2 cellular contexts compared by ENCODE assay signal in the genomic region with DNA sequence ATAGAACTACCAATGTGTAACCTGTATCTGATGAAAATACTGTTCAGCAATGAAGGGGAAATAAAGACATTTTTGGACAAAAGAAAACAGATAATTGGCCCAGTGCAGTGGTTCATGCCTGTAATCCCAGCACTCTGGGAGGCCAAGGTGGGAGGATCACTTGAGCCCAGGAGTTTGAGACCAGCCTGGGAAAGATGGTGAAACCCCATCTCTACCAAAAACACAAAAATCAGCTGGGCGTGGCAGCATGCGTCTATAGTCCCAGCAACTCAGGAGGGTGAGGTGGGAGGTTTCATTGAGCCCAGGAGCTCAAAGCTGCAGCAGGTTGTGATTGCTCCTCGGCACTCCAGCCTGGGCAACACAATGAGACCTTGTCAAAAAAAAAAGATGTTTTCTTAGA. TPM values are rescaled to one million over a fixed set of nuclear protein-coding genes. Genes with fewer than 3 reads are reported as not detected.
"Had no signal": no experiment of that assay in that cellular context is flagged by ENCODE, and none has a peak within 500 bp of the region (broad histone marks: within the 10 kb centered on the region; RNA-seq: fewer than 3 reads in every experiment).

No MANE protein-coding gene starts in this region.

RNA-seq across cellular contexts. Expression of gene TUBA3C, which starts 11.0 kb away (rescaled TPM):
- total RNA-seq: G401, GM12878 had no signal
